ENCODE assay signal across 31 cellular contexts in genomic region chr6:107333491-107333890, GRCh38.
DNase-seq lines count a peak whose midpoint lies in the region.
"Had no signal": no experiment of that assay in that cellular context is flagged by ENCODE, and none has a peak within 500 bp of the region (broad histone marks: within the 10 kb centered on the region; RNA-seq: fewer than 3 reads in every experiment).

No MANE protein-coding gene starts in this region.

- no peaks in the 10 kb centered on the region for H3K36me3 ChIP-seq in trophoblast cell (ENCODE audit: control insufficient read depth in 1 of 2, insufficient read depth in 2 of 2, low read length in 2 of 2)
- H3K36me3 ChIP-seq: BE2C, BLaER1 had no signal

- H3K4me3 ChIP-seq in trophoblast cell (ENCODE audit: low read depth, low read length): no peak overlapping the region
- H3K4me3 ChIP-seq: A549; BLaER1; BLaER1 treated with 17β-estradiol and CSF1 and Interleukin-3, amounts not matched to agents 10 nM and 100 nM had no signal

- H3K14ac ChIP-seq in trophoblast cell (ENCODE audit: low read length): no peak overlapping the region

- no peak overlapping the region for H3K27ac Mint-ChIP-seq in activated T-cell treated with anti-CD3 and anti-CD28 coated beads, Interleukin-2, amount 50 U/mL, for 24 hours
- H3K27ac Mint-ChIP-seq: B cell; CD14-positive monocyte; CD4-positive, alpha-beta memory T cell; CD4-positive, alpha-beta T cell; CD4-positive, CD25-positive, alpha-beta regulatory T cell; CD8-positive, alpha-beta memory T cell; CD8-positive, alpha-beta T cell had no signal

- DNase-seq in NCI-H82 (lab: John Stamatoyannopoulos, UW) (peak; percentile 30), NCI-H82 treated with DMSO at 0.1 percent for 48 hours (lab: John Stamatoyannopoulos, UW; ENCODE audit: unreplicated experiment) (no peak), trophoblast cell (peak; percentile 71 to 82)
- no peak for DNase-seq in activated T-cell treated with anti-CD3 and anti-CD28 coated beads, Interleukin-2, amount 50 U/mL, for 24 hours
- DNase-seq: 8988T; ACHN; AML-193; BE2C; C1 segment of cervical spinal cord; Caco-2; Calu3; CD4-positive, alpha-beta memory T cell; CD4-positive, alpha-beta T cell; CD4-positive, CD25-positive, alpha-beta regulatory T cell; CD8-positive, alpha-beta memory T cell; CD8-positive, alpha-beta T cell; COR-L47; DMS 273 treated with DMSO at 0.1 percent for 48 hours; DMS153; DMS53; DMS79; DMS79 treated with DMSO at 0.1 percent for 48 hours; DND-41; EL had no signal

- H3K23ac ChIP-seq in trophoblast cell (ENCODE audit: low read length): no peak overlapping the region

- H2AFZ ChIP-seq in trophoblast cell (ENCODE audit: insufficient read depth, low read length, poor library complexity): no peak overlapping the region

- H3K4me1 Mint-ChIP-seq in activated T-cell treated with anti-CD3 and anti-CD28 coated beads, Interleukin-2, amount 50 U/mL, for 24 hours (ENCODE audit: low read depth): peaks cover 18% of the 10 kb centered on the region

- no peaks in the 10 kb centered on the region for H3K79me2 ChIP-seq in trophoblast cell (ENCODE audit: control insufficient read depth, insufficient read depth, low read length, poor library complexity)

- no peak overlapping the region for H4K91ac ChIP-seq in trophoblast cell (ENCODE audit: low read depth, low read length)

- no peak overlapping the region for H2AK5ac ChIP-seq in trophoblast cell (ENCODE audit: low read length)

- no peaks in the 10 kb centered on the region for H3K27me3 ChIP-seq in trophoblast cell (ENCODE audit: insufficient read depth, low read length)
- H3K27me3 ChIP-seq: BE2C; BLaER1; BLaER1 treated with 17β-estradiol and CSF1 and Interleukin-3, amounts not matched to agents 10 nM and 100 nM had no signal

- no peak overlapping the region for H4K12ac ChIP-seq in trophoblast cell (ENCODE audit: low read depth, low read length)

- H4K8ac ChIP-seq in trophoblast cell (ENCODE audit: low read depth, low read length): no peak overlapping the region

- no peak overlapping the region for H3K18ac ChIP-seq in trophoblast cell (ENCODE audit: low read length)

- H3K4me2 ChIP-seq in trophoblast cell (ENCODE audit: low read length): no peak overlapping the region
- H3K4me2 ChIP-seq: A549; BLaER1; BLaER1 treated with 17β-estradiol and CSF1 and Interleukin-3, amounts not matched to agents 10 nM and 100 nM had no signal

- no peak overlapping the region for H2BK12ac ChIP-seq in trophoblast cell (ENCODE audit: low read length)

- no peaks in the 10 kb centered on the region for H3K27me3 Mint-ChIP-seq in activated T-cell treated with anti-CD3 and anti-CD28 coated beads, Interleukin-2, amount 50 U/mL, for 24 hours
- H3K27me3 Mint-ChIP-seq: B cell; CD4-positive, alpha-beta memory T cell; CD4-positive, alpha-beta T cell; CD4-positive, CD25-positive, alpha-beta regulatory T cell; CD8-positive, alpha-beta memory T cell had no signal

- no peaks in the 10 kb centered on the region for H3K9me3 ChIP-seq in trophoblast cell (ENCODE audit: insufficient read depth, low read depth, low read length)
- H3K9me3 ChIP-seq: A549; BE2C; BLaER1; BLaER1 treated with 17β-estradiol and CSF1 and Interleukin-3, amounts not matched to agents 10 nM and 100 nM; Caco-2 had no signal

- peaks cover 30% of the 10 kb centered on the region for H3K36me3 Mint-ChIP-seq in activated T-cell treated with anti-CD3 and anti-CD28 coated beads, Interleukin-2, amount 50 U/mL, for 24 hours (ENCODE audit: low read depth)

- no peaks in the 10 kb centered on the region for H3K9me3 Mint-ChIP-seq in activated T-cell treated with anti-CD3 and anti-CD28 coated beads, Interleukin-2, amount 50 U/mL, for 24 hours
- H3K9me3 Mint-ChIP-seq: CD14-positive monocyte; CD4-positive, alpha-beta memory T cell; CD4-positive, alpha-beta T cell; CD4-positive, CD25-positive, alpha-beta regulatory T cell; CD8-positive, alpha-beta memory T cell; CD8-positive, alpha-beta T cell had no signal

- no peaks in the 10 kb centered on the region for H3K79me1 ChIP-seq in trophoblast cell (ENCODE audit: low read length)

- WGBS in trophoblast cell (ENCODE audit: extremely low coverage, insufficient coverage, insufficient read length): no CpG with 5 or more reads among the region's 2 CpGs

- no peak overlapping the region for H3K4me3 Mint-ChIP-seq in activated T-cell treated with anti-CD3 and anti-CD28 coated beads, Interleukin-2, amount 50 U/mL, for 24 hours
- H3K4me3 Mint-ChIP-seq: B cell; CD14-positive monocyte; CD4-positive, alpha-beta memory T cell; CD4-positive, alpha-beta T cell; CD4-positive, CD25-positive, alpha-beta regulatory T cell; CD8-positive, alpha-beta memory T cell; CD8-positive, alpha-beta T cell had no signal

- H3K9ac ChIP-seq in trophoblast cell (ENCODE audit: low read length): no peak overlapping the region
- H3K9ac ChIP-seq: BLaER1; BLaER1 treated with 17β-estradiol and CSF1 and Interleukin-3, amounts not matched to agents 10 nM and 100 nM had no signal

- no peak overlapping the region for H2BK5ac ChIP-seq in trophoblast cell (ENCODE audit: low read depth, low read length, poor library complexity)

- no peaks in the 10 kb centered on the region for H3K4me1 ChIP-seq in trophoblast cell (ENCODE audit: control insufficient read depth in 1 of 2, insufficient read depth in 2 of 2, low read length in 2 of 2)
- H3K4me1 ChIP-seq: BE2C; BLaER1; BLaER1 treated with 17β-estradiol and CSF1 and Interleukin-3, amounts not matched to agents 10 nM and 100 nM had no signal

- H3K27ac ChIP-seq in trophoblast cell (ENCODE audit: low read depth, low read length): no peak overlapping the region
- H3K27ac ChIP-seq: 22Rv1; A549; BLaER1; BLaER1 treated with 17β-estradiol and CSF1 and Interleukin-3, amounts not matched to agents 10 nM and 100 nM; C4-2B had no signal

- no peak overlapping the region for H3K4ac ChIP-seq in trophoblast cell (ENCODE audit: low read depth, low read length)

- H2BK120ac ChIP-seq in trophoblast cell (ENCODE audit: insufficient read depth, low read length, poor library complexity): no peak overlapping the region

Comparison
In these comparisons a context has a peak if more than half of its experiments do, and no peak if none do; other contexts are left out.
1. DNase-seq: peak in NCI-H82 (single experiment) and trophoblast cell (2 of 2); none in NCI-H82 treated with DMSO at 0.1 percent for 48 hours (single experiment) and activated T-cell treated with anti-CD3 and anti-CD28 coated beads, Interleukin-2, amount 50 U/mL, for 24 hours (single experiment).